ENCODE assay signal across 7 cellular contexts in genomic region chr14:73786942-73787759, GRCh38.
DNase-seq lines count a peak whose midpoint lies in the region; ATAC-seq and TF ChIP-seq lines count a peak whose summit lies in the region.

No MANE protein-coding gene starts in this region.

- ATAC-seq in HG02798 (IDR thresholded peaks at IDR 0.05; ENCODE audit: poor library complexity, unreplicated experiment) (peak; percentile 52), gastrocnemius medialis (peak; percentile 56 to 59)

- H3K4me3 ChIP-seq in iPS-11a (ENCODE audit: low read depth, low read length) = peak overlapping the region; percentile 69
- H3K4me3 ChIP-seq in gastrocnemius medialis = peak overlapping the region; percentile 70 to 84 (median 78)

- H3K27me3 ChIP-seq in gastrocnemius medialis = no peaks in the 10 kb centered on the region

- in situ Hi-C loops in GM13977 (cut with MboI; ENCODE audit: low pct_unique_long_range_greater_than_20kb, low sequenced_read_pairs, unreplicated experiment) (no loop called here), gastrocnemius medialis (cut with MboI; ENCODE audit: low sequenced_read_pairs in 4 of 4) (loop anchor here in 1 of 4 donors (10.0 kb wide), 1 partner anchor 62 kb away; no protein-coding TSS in a partner anchor)

- no peak for TF ChIP-seq CTCF in GM13977 (IDR thresholded peaks at IDR 0.05; ENCODE audit: extremely low read depth, insufficient read depth, missing control alignments)
- no peak for TF ChIP-seq CTCF in gastrocnemius medialis (IDR thresholded peaks at IDR 0.05 in 4 of 5, conservative IDR thresholded peaks at IDR 0.05 in 1 of 5)

- H3K4me1 ChIP-seq in gastrocnemius medialis = peaks cover 70 to 71% of the 10 kb centered on the region in 2 donors

- no peaks in the 10 kb centered on the region for H3K9me3 ChIP-seq in gastrocnemius medialis

- DNase-seq in GM13977 (ENCODE audit: low spot score) (peak; percentile 74), T follicular helper cell (ENCODE audit: low read depth) (peak; percentile 38), astrocyte of the hippocampus (ENCODE audit: low read depth, low spot score) (peak; percentile 83), gastrocnemius medialis (peak; percentile 54 to 57), SW 1271 (lab: John Stamatoyannopoulos, UW) (no peak)

- peak; percentile 68 to 69 for TF ChIP-seq POLR2A in gastrocnemius medialis (IDR thresholded peaks at IDR 0.05)

- H3K36me3 ChIP-seq in gastrocnemius medialis = no peaks in the 10 kb centered on the region

- H3K27ac ChIP-seq in gastrocnemius medialis = peak overlapping the region; percentile 90 to 97 (median 96)

- intact Hi-C loops in gastrocnemius medialis (cut with DNase I; ENCODE audit: low total_unique reads) = loop anchor here (1.0 to 5.0 kb wide), 3 partner anchors 29 to 62 kb away; no protein-coding TSS in a partner anchor

Comparison
In these comparisons a context has a peak if more than half of its experiments do, and no peak if none do; other contexts are left out.
1. DNase-seq: peak in GM13977 (single experiment), T follicular helper cell (single experiment), astrocyte of the hippocampus (single experiment) and gastrocnemius medialis (2 of 2); none in SW 1271 (0 of 2).